Comparison of ENCODE assay signal across 8 cellular contexts in the genomic region with DNA sequence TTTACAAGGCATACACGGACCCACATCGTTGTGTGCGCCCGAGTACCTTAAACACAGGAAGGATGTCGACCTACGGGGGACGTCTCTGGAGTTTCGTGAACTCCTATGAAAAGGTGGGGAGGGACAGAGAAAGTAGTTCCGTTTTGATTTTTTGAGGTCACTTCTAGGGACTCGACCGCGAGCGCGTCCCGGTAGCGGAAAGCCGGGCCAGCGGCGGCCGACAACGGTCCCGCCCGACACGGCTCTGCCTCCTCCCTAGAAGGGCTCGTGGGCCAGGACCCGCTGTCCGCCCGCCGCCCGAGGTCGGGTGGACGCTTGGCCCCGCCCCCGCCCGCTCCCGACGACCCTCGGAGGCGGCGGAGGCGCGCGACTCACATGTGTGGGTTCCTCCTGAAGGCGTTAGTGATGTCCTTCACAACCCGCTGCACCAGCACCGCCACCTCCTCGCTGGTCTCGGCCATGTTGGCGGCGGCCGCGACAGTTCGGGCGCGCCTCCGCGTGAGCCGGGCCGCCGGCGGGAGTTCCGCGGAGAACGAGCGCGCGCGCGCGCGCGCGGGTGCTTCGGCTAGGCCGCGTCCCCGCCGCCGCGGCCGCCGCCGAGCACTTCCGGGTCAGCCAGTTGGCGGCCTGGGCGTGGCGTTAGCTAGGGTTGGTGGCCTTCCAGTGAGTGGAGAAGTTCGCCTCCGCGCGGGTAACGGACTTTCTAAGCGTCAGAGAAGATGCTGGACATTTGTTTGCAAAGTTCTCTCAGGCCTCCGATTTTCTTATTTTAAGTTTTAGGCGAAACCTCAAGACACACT. TPM values are rescaled to one million over a fixed set of nuclear protein-coding genes. Genes with fewer than 3 reads are reported as not detected.
DNase-seq lines count a peak whose midpoint lies in the region; ATAC-seq and TF ChIP-seq lines count a peak whose summit lies in the region.

A gene with protein sequence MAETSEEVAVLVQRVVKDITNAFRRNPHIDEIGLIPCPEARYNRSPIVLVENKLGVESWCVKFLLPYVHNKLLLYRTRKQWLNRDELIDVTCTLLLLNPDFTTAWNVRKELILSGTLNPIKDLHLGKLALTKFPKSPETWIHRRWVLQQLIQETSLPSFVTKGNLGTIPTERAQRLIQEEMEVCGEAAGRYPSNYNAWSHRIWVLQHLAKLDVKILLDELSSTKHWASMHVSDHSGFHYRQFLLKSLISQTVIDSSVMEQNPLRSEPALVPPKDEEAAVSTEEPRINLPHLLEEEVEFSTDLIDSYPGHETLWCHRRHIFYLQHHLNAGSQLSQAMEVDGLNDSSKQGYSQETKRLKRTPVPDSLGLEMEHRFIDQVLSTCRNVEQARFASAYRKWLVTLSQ (minus strand): TSS at position 534 of the 800 bp plus-strand sequence. CDS start 73 bp downstream, at position 461.

- peak within 1 kb of the TSS; percentile 54 to 98 (median 86) for H3K4me3 ChIP-seq in dorsolateral prefrontal cortex
- H3K4me3 ChIP-seq in right lobe of liver, result peak within 1 kb of the TSS; percentile 77 to 80 (median 79)

- peak within 1 kb of the TSS; percentile 89 for H3K27ac Mint-ChIP-seq in activated CD4-positive, alpha-beta memory T cell treated with anti-CD3 and anti-CD28 coated beads for 36 hours

- TF ChIP-seq POLR2A in right lobe of liver (IDR thresholded peaks at IDR 0.05), result peak; percentile 91

- H3K4me1 Mint-ChIP-seq in activated CD4-positive, alpha-beta memory T cell treated with anti-CD3 and anti-CD28 coated beads for 36 hours (ENCODE audit: low read depth), result peaks cover 27% of the 10 kb centered on the region

- H3K36me3 ChIP-seq in right lobe of liver, result no peaks in the 10 kb centered on the region

- peak; percentile 97 for DNase-seq in CD1c-positive myeloid dendritic cell (ENCODE audit: extremely low spot score)
- peak; percentile 88 for DNase-seq in NCI-H774 (lab: John Stamatoyannopoulos, UW)
- peak; percentile 93 for DNase-seq in activated CD4-positive, alpha-beta memory T cell treated with anti-CD3 and anti-CD28 coated beads for 36 hours
- peak; percentile 78 to 90 (median 84) for DNase-seq in dorsolateral prefrontal cortex
- DNase-seq in right lobe of liver, result peak; percentile 94 to 95 (median 95)
- DNase-seq in stimulated activated CD4-positive, alpha-beta T cell treated with anti-CD3 and anti-CD28 coated beads, Interleukin-4, amount 100 ng/mL, for 24 hours, result peak; percentile 89

- H3K27me3 ChIP-seq in dorsolateral prefrontal cortex (no peaks in the 10 kb centered on the region), right lobe of liver (no peaks in the 10 kb centered on the region)

- TF ChIP-seq CTCF in dorsolateral prefrontal cortex (IDR thresholded peaks at IDR 0.05 in 54 of 56, conservative IDR thresholded peaks at IDR 0.05 in 2 of 56; ENCODE audit: low read depth in 1 of 56, partially characterized antibody in 56 of 56), result peak in 40 of 56 donors; percentile 2 to 58 (median 24)
- TF ChIP-seq CTCF in right lobe of liver (IDR thresholded peaks at IDR 0.05), result no peak

- peak; percentile 87 for ATAC-seq in GM19438 (IDR thresholded peaks at IDR 0.05; ENCODE audit: low read depth, unreplicated experiment)
- peak; percentile 89 for ATAC-seq in HG03571 (IDR thresholded peaks at IDR 0.05; ENCODE audit: unreplicated experiment)
- ATAC-seq in right lobe of liver, result peak; percentile 95 to 97 (median 96)

- 0% methylated on average over 15 of the region's 95 CpGs for WGBS in right lobe of liver (ENCODE audit: insufficient coverage, low coverage, low lambda C conversion rate, missing lambda C conversion rate)

- no peaks in the 10 kb centered on the region for H3K9me3 ChIP-seq in right lobe of liver

- H3K4me1 ChIP-seq in right lobe of liver, result peaks cover 0 to 11% (median 5%) of the 10 kb centered on the region in 4 donors

- peaks cover 13% of the 10 kb centered on the region for H3K36me3 Mint-ChIP-seq in activated CD4-positive, alpha-beta memory T cell treated with anti-CD3 and anti-CD28 coated beads for 36 hours

- H3K4me3 Mint-ChIP-seq in activated CD4-positive, alpha-beta memory T cell treated with anti-CD3 and anti-CD28 coated beads for 36 hours, result peak within 1 kb of the TSS; percentile 92

- no peaks in the 10 kb centered on the region for H3K27me3 Mint-ChIP-seq in activated CD4-positive, alpha-beta memory T cell treated with anti-CD3 and anti-CD28 coated beads for 36 hours

- intact Hi-C loops in activated CD4-positive, alpha-beta memory T cell treated with anti-CD3 and anti-CD28 coated beads for 36 hours (cut with micrococcal nuclease), result loop anchor here (1.0 to 10.0 kb wide), 7 partner anchors 39 to 653 kb away; partner anchors contain the start of genes KLF9 and SMC5
- intact Hi-C loops in dorsolateral prefrontal cortex (cut with DNase I) (loop anchor here (1.0 to 10.0 kb wide), 6 partner anchors 86 to 495 kb away; partner anchors contain the start of gene SMC5 (in 1 of the 2)), right lobe of liver (cut with DNase I) (loop anchor here (5.0 to 10.0 kb wide), 2 partner anchors 85 to 92 kb away; partner anchors contain the start of gene APBA1 (in 1 of the 2))

- H3K9me3 Mint-ChIP-seq in activated CD4-positive, alpha-beta memory T cell treated with anti-CD3 and anti-CD28 coated beads for 36 hours, result no peaks in the 10 kb centered on the region

- CTCF ChIA-PET in activated CD4-positive, alpha-beta memory T cell treated with anti-CD3 and anti-CD28 coated beads for 36 hours (lab: Charles Lee), result interaction anchor here (0.7 to 2.3 kb wide), 3 partner anchors 11 to 93 kb away, joined by 3 to 6 read pairs (median 4); no protein-coding TSS in a partner anchor

- POLR2A ChIA-PET in activated CD4-positive, alpha-beta memory T cell treated with anti-CD3 and anti-CD28 coated beads for 36 hours (lab: Charles Lee), result interaction anchor here (0.6 to 1.0 kb wide), 3 partner anchors 9 to 87 kb away, joined by 3 to 5 read pairs (median 4); partner anchors contain the start of gene APBA1

- peak within 1 kb of the TSS; percentile 67 to 98 (median 94) for H3K27ac ChIP-seq in dorsolateral prefrontal cortex
- peak within 1 kb of the TSS; percentile 96 to 97 (median 96) for H3K27ac ChIP-seq in right lobe of liver

RNA-seq across cellular contexts. Expression of the gene that starts here (rescaled TPM):
- 10 to 100 TPM; 37.0 to 37.3 TPM for total RNA-seq in activated CD4-positive, alpha-beta memory T cell treated with anti-CD3 and anti-CD28 coated beads for 36 hours
- total RNA-seq in dorsolateral prefrontal cortex (100 to 1,000 TPM in 5 of 120 experiments, 10 to 100 TPM in 115; 42.5 to 120 (median 68.6) TPM), right lobe of liver (10 to 100 TPM; 21.5 to 33.3 (median 27.0) TPM)

Comparison
In these comparisons a context has a peak if more than half of its experiments do, and no peak if none do; other contexts are left out.
1. Peak in every context shown above with its lines: DNase-seq, ATAC-seq, H3K4me3 ChIP-seq and H3K27ac ChIP-seq.
2. CTCF ChIP-seq: peak in dorsolateral prefrontal cortex (40 of 56); none in right lobe of liver (0 of 4).